Comparison of ENCODE assay signal across 2 cellular contexts in genomic region chr11:61536676-61537270, GRCh38.
TF ChIP-seq lines count a peak whose summit lies in the region.

No MANE protein-coding gene starts in this region.

TF ChIP-seq in GM23338, 12 proteins besides CTCF, POLR2A, EP300 and RAD21:
- no peak for TF ChIP-seq CREB1 (CRISPR knock-in tag; IDR thresholded peaks at IDR 0.05; ENCODE audit: low read depth)
- TF ChIP-seq EZH2phosphoT487 (IDR thresholded peaks at IDR 0.05; ENCODE audit: unreplicated experiment) = no peak
- TF ChIP-seq NANOG (IDR thresholded peaks at IDR 0.05; ENCODE audit: borderline replicate concordance) = no peak
- TF ChIP-seq ZNF331 (CRISPR knock-in tag; IDR thresholded peaks at IDR 0.05; ENCODE audit: low read depth) = no peak
- TF ChIP-seq EZH2 (IDR thresholded peaks at IDR 0.05; ENCODE audit: low read depth, unreplicated experiment) = no peak
- no peak for TF ChIP-seq ETS1 (IDR thresholded peaks at IDR 0.05)
- TF ChIP-seq REST (IDR thresholded peaks at IDR 0.05; ENCODE audit: unreplicated experiment) = no peak

TF ChIP-seq in K562, 482 proteins besides CTCF, POLR2A, EP300 and RAD21:
- TF ChIP-seq NFIX (CRISPR knock-in tag; IDR thresholded peaks at IDR 0.05; ENCODE audit: low read depth) (no peak), ZKSCAN8 (CRISPR knock-in tag; IDR thresholded peaks at IDR 0.05) (no peak), ZHX1 (conservative IDR thresholded peaks at IDR 0.05; ENCODE audit: low read length) (no peak), ZNF395 (CRISPR knock-in tag; IDR thresholded peaks at IDR 0.05) (no peak), ZNF282 (CRISPR knock-in tag; IDR thresholded peaks at IDR 0.05) (no peak)
